In genomic region chr2:127701193-127701650, GRCh38 we compare ENCODE assay signal across 7 cellular contexts.
A peak's percentile ranks its signal among the peaks of the same experiment; 100 is the strongest.
DNase-seq lines count a peak whose midpoint lies in the region; ATAC-seq and TF ChIP-seq lines count a peak whose summit lies in the region.

TSS of gene SFT2D3 (plus strand) at chr2:127701497. CDS start at chr2:127701529, 32 bp downstream.

- H3K4me3 ChIP-seq in astrocyte of the cerebellum (ENCODE audit: low read depth, low read length) (peak within 1 kb of the TSS; percentile 63), retinal pigment epithelial cell (ENCODE audit: low read length) (peak within 1 kb of the TSS; percentile 77)

- TF ChIP-seq CTCF in astrocyte of the cerebellum (IDR thresholded peaks at IDR 0.05; ENCODE audit: low read depth, low read length, missing control alignments) (no peak), retinal pigment epithelial cell (conservative IDR thresholded peaks at IDR 0.05; ENCODE audit: low read depth, low read length) (no peak)

- in situ Hi-C loops in astrocyte of the cerebellum (cut with HindIII; ENCODE audit: low sequenced_read_pairs) = no loop called here

- DNase-seq in NCI-H2029 treated with DMSO at 0.1 percent for 48 hours (lab: John Stamatoyannopoulos, UW) (peak; percentile 79), T-helper 9 cell (peak; percentile 78), astrocyte of the cerebellum (ENCODE audit: low read depth) (peak; percentile 62), hypothalamus (lab: John Stamatoyannopoulos, UW) (peak; percentile 43 to 92 (median 87)), retinal pigment epithelial cell (ENCODE audit: low read depth) (peak; percentile 65)

- ATAC-seq in GM18519 (IDR thresholded peaks at IDR 0.05; ENCODE audit: low FRiP score, unreplicated experiment) (peak; percentile 50), HG03039 (IDR thresholded peaks at IDR 0.05; ENCODE audit: unreplicated experiment) (peak; percentile 60)

Comparison
In these comparisons a context has a peak if more than half of its experiments do, and no peak if none do; other contexts are left out.
1. Peak in every context shown above with its lines: DNase-seq, ATAC-seq and H3K4me3 ChIP-seq.